Comparison of ENCODE assay signal across 1 cellular context in the genomic region with DNA sequence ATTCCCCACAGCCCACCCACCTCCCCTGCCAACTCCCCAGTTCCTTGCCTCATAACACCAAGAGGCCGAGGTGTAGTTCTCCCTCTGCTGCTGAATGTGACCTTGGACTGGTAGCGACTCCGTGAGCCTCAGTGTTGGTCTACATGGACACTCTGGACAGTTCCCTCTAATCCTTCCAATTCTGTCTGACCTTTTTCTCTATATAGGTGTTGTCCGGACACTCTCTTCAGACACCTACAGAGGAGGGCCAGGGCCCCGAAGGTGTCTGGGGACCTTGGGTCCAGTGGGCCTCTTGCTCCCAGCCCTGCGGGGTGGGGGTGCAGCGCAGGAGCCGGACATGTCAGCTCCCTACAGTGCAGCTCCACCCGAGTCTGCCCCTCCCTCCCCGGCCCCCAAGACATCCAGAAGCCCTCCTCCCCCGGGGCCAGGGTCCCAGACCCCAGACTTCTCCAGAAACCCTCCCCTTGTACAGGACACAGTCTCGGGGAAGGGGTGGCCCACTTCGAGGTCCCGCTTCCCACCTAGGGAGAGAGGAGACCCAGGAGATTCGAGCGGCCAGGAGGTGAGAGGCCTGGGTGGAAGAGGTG.
TF ChIP-seq lines count a peak whose summit lies in the region.

No MANE protein-coding gene starts in this region.

TF ChIP-seq in HepG2, 621 proteins besides CTCF, POLR2A, EP300 and RAD21 (continues in another document):
- TF ChIP-seq DMAP1 (CRISPR knock-in tag; IDR thresholded peaks at IDR 0.05) = peak; percentile 52; the same call in 1 of the 2 replicates
- TF ChIP-seq KDM3A (CRISPR knock-in tag; IDR thresholded peaks at IDR 0.05; ENCODE audit: low read depth) = no peak
- 0 out of 2 replicates have a peak, but pooled peaks have one; percentile 1 for TF ChIP-seq MTA1 (CRISPR knock-in tag; IDR thresholded peaks at IDR 0.05; ENCODE audit: borderline replicate concordance)
- TF ChIP-seq, protein P1, sequence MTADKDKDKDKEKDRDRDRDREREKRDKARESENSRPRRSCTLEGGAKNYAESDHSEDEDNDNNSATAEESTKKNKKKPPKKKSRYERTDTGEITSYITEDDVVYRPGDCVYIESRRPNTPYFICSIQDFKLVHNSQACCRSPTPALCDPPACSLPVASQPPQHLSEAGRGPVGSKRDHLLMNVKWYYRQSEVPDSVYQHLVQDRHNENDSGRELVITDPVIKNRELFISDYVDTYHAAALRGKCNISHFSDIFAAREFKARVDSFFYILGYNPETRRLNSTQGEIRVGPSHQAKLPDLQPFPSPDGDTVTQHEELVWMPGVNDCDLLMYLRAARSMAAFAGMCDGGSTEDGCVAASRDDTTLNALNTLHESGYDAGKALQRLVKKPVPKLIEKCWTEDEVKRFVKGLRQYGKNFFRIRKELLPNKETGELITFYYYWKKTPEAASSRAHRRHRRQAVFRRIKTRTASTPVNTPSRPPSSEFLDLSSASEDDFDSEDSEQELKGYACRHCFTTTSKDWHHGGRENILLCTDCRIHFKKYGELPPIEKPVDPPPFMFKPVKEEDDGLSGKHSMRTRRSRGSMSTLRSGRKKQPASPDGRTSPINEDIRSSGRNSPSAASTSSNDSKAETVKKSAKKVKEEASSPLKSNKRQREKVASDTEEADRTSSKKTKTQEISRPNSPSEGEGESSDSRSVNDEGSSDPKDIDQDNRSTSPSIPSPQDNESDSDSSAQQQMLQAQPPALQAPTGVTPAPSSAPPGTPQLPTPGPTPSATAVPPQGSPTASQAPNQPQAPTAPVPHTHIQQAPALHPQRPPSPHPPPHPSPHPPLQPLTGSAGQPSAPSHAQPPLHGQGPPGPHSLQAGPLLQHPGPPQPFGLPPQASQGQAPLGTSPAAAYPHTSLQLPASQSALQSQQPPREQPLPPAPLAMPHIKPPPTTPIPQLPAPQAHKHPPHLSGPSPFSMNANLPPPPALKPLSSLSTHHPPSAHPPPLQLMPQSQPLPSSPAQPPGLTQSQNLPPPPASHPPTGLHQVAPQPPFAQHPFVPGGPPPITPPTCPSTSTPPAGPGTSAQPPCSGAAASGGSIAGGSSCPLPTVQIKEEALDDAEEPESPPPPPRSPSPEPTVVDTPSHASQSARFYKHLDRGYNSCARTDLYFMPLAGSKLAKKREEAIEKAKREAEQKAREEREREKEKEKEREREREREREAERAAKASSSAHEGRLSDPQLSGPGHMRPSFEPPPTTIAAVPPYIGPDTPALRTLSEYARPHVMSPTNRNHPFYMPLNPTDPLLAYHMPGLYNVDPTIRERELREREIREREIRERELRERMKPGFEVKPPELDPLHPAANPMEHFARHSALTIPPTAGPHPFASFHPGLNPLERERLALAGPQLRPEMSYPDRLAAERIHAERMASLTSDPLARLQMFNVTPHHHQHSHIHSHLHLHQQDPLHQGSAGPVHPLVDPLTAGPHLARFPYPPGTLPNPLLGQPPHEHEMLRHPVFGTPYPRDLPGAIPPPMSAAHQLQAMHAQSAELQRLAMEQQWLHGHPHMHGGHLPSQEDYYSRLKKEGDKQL (CRISPR knock-in tag; IDR thresholded peaks at IDR 0.05; ENCODE audit: low read depth) = no peak
- TF ChIP-seq, protein P2, sequence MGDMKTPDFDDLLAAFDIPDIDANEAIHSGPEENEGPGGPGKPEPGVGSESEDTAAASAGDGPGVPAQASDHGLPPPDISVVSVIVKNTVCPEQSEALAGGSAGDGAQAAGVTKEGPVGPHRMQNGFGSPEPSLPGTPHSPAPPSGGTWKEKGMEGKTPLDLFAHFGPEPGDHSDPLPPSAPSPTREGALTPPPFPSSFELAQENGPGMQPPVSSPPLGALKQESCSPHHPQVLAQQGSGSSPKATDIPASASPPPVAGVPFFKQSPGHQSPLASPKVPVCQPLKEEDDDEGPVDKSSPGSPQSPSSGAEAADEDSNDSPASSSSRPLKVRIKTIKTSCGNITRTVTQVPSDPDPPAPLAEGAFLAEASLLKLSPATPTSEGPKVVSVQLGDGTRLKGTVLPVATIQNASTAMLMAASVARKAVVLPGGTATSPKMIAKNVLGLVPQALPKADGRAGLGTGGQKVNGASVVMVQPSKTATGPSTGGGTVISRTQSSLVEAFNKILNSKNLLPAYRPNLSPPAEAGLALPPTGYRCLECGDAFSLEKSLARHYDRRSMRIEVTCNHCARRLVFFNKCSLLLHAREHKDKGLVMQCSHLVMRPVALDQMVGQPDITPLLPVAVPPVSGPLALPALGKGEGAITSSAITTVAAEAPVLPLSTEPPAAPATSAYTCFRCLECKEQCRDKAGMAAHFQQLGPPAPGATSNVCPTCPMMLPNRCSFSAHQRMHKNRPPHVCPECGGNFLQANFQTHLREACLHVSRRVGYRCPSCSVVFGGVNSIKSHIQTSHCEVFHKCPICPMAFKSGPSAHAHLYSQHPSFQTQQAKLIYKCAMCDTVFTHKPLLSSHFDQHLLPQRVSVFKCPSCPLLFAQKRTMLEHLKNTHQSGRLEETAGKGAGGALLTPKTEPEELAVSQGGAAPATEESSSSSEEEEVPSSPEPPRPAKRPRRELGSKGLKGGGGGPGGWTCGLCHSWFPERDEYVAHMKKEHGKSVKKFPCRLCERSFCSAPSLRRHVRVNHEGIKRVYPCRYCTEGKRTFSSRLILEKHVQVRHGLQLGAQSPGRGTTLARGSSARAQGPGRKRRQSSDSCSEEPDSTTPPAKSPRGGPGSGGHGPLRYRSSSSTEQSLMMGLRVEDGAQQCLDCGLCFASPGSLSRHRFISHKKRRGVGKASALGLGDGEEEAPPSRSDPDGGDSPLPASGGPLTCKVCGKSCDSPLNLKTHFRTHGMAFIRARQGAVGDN (CRISPR knock-in tag; IDR thresholded peaks at IDR 0.05) = peak; percentile 65
- TF ChIP-seq RBM22 (optimal IDR thresholded peaks at IDR 0.05; ENCODE audit: low read length) = peak; percentile 51
- TF ChIP-seq ZNF792 (CRISPR knock-in tag; IDR thresholded peaks at IDR 0.05) = no peak
- TF ChIP-seq, protein P3, sequence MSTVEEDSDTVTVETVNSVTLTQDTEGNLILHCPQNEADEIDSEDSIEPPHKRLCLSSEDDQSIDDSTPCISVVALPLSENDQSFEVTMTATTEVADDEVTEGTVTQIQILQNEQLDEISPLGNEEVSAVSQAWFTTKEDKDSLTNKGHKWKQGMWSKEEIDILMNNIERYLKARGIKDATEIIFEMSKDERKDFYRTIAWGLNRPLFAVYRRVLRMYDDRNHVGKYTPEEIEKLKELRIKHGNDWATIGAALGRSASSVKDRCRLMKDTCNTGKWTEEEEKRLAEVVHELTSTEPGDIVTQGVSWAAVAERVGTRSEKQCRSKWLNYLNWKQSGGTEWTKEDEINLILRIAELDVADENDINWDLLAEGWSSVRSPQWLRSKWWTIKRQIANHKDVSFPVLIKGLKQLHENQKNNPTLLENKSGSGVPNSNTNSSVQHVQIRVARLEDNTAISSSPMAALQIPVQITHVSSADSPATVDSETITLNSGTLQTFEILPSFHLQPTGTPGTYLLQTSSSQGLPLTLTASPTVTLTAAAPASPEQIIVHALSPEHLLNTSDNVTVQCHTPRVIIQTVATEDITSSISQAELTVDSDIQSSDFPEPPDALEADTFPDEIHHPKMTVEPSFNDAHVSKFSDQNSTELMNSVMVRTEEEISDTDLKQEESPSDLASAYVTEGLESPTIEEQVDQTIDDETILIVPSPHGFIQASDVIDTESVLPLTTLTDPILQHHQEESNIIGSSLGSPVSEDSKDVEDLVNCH (CRISPR knock-in tag; IDR thresholded peaks at IDR 0.05) = no peak
- TF ChIP-seq ZNF749 (CRISPR knock-in tag; IDR thresholded peaks at IDR 0.05; ENCODE audit: borderline replicate concordance) = peak; percentile 6; the same call in 1 of the 2 replicates
- no peak for TF ChIP-seq NFKBIZ (CRISPR knock-in tag; IDR thresholded peaks at IDR 0.05)
- TF ChIP-seq, protein P4, sequence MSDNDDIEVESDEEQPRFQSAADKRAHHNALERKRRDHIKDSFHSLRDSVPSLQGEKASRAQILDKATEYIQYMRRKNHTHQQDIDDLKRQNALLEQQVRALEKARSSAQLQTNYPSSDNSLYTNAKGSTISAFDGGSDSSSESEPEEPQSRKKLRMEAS (IDR thresholded peaks at IDR 0.05) = peak; percentile 12; the same call in 1 of the 2 replicates
- TF ChIP-seq, protein P5, sequence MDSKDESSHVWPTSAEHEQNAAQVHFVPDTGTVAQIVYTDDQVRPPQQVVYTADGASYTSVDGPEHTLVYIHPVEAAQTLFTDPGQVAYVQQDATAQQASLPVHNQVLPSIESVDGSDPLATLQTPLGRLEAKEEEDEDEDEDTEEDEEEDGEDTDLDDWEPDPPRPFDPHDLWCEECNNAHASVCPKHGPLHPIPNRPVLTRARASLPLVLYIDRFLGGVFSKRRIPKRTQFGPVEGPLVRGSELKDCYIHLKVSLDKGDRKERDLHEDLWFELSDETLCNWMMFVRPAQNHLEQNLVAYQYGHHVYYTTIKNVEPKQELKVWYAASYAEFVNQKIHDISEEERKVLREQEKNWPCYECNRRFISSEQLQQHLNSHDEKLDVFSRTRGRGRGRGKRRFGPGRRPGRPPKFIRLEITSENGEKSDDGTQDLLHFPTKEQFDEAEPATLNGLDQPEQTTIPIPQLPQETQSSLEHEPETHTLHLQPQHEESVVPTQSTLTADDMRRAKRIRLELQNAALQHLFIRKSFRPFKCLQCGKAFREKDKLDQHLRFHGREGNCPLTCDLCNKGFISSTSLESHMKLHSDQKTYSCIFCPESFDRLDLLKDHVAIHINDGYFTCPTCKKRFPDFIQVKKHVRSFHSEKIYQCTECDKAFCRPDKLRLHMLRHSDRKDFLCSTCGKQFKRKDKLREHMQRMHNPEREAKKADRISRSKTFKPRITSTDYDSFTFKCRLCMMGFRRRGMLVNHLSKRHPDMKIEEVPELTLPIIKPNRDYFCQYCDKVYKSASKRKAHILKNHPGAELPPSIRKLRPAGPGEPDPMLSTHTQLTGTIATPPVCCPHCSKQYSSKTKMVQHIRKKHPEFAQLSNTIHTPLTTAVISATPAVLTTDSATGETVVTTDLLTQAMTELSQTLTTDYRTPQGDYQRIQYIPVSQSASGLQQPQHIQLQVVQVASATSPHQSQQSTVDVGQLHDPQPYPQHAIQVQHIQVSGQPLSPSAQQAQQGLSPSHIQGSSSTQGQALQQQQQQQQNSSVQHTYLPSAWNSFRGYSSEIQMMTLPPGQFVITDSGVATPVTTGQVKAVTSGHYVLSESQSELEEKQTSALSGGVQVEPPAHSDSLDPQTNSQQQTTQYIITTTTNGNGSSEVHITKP (CRISPR knock-in tag; IDR thresholded peaks at IDR 0.05; ENCODE audit: low read depth) = no peak
- 0 out of 2 replicates have a peak, but pooled peaks have one; percentile 15 for TF ChIP-seq MYC (CRISPR knock-in tag; IDR thresholded peaks at IDR 0.05; ENCODE audit: borderline replicate concordance)
- 0 out of 2 replicates have a peak, but pooled peaks have one; percentile 23 for TF ChIP-seq TBX2 (CRISPR knock-in tag; IDR thresholded peaks at IDR 0.05; ENCODE audit: borderline replicate concordance)
- no peak for TF ChIP-seq SMAD9 (CRISPR knock-in tag; IDR thresholded peaks at IDR 0.05)
- peak; percentile 15; the same call in 1 of the 2 replicates for TF ChIP-seq MIER2 (CRISPR knock-in tag; IDR thresholded peaks at IDR 0.05)
- peak; percentile 55 for TF ChIP-seq ZFX (CRISPR knock-in tag; IDR thresholded peaks at IDR 0.05; ENCODE audit: low read depth)
- TF ChIP-seq, protein P6, sequence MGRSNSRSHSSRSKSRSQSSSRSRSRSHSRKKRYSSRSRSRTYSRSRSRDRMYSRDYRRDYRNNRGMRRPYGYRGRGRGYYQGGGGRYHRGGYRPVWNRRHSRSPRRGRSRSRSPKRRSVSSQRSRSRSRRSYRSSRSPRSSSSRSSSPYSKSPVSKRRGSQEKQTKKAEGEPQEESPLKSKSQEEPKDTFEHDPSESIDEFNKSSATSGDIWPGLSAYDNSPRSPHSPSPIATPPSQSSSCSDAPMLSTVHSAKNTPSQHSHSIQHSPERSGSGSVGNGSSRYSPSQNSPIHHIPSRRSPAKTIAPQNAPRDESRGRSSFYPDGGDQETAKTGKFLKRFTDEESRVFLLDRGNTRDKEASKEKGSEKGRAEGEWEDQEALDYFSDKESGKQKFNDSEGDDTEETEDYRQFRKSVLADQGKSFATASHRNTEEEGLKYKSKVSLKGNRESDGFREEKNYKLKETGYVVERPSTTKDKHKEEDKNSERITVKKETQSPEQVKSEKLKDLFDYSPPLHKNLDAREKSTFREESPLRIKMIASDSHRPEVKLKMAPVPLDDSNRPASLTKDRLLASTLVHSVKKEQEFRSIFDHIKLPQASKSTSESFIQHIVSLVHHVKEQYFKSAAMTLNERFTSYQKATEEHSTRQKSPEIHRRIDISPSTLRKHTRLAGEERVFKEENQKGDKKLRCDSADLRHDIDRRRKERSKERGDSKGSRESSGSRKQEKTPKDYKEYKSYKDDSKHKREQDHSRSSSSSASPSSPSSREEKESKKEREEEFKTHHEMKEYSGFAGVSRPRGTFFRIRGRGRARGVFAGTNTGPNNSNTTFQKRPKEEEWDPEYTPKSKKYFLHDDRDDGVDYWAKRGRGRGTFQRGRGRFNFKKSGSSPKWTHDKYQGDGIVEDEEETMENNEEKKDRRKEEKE (IDR thresholded peaks at IDR 0.05) = no peak
- TF ChIP-seq SRY (CRISPR knock-in tag; IDR thresholded peaks at IDR 0.05) = 0 out of 2 replicates have a peak, but pooled peaks have one; percentile 30
- TF ChIP-seq THAP11 (CRISPR knock-in tag; IDR thresholded peaks at IDR 0.05) = 0 out of 2 replicates have a peak, but pooled peaks have one; percentile 3
- 0 out of 2 replicates have a peak, but pooled peaks have one; percentile 23 for TF ChIP-seq ZNF572 (CRISPR knock-in tag; IDR thresholded peaks at IDR 0.05)
- TF ChIP-seq, protein P7, sequence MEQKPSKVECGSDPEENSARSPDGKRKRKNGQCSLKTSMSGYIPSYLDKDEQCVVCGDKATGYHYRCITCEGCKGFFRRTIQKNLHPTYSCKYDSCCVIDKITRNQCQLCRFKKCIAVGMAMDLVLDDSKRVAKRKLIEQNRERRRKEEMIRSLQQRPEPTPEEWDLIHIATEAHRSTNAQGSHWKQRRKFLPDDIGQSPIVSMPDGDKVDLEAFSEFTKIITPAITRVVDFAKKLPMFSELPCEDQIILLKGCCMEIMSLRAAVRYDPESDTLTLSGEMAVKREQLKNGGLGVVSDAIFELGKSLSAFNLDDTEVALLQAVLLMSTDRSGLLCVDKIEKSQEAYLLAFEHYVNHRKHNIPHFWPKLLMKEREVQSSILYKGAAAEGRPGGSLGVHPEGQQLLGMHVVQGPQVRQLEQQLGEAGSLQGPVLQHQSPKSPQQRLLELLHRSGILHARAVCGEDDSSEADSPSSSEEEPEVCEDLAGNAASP (CRISPR knock-in tag; IDR thresholded peaks at IDR 0.05; ENCODE audit: borderline replicate concordance) = 0 out of 2 replicates have a peak, but pooled peaks have one; percentile 12
- 0 out of 2 replicates have a peak, but pooled peaks have one; percentile 34 for TF ChIP-seq GATAD2A (CRISPR knock-in tag; IDR thresholded peaks at IDR 0.05)
- TF ChIP-seq, protein P8, sequence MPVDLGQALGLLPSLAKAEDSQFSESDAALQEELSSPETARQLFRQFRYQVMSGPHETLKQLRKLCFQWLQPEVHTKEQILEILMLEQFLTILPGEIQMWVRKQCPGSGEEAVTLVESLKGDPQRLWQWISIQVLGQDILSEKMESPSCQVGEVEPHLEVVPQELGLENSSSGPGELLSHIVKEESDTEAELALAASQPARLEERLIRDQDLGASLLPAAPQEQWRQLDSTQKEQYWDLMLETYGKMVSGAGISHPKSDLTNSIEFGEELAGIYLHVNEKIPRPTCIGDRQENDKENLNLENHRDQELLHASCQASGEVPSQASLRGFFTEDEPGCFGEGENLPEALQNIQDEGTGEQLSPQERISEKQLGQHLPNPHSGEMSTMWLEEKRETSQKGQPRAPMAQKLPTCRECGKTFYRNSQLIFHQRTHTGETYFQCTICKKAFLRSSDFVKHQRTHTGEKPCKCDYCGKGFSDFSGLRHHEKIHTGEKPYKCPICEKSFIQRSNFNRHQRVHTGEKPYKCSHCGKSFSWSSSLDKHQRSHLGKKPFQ (CRISPR knock-in tag; IDR thresholded peaks at IDR 0.05; ENCODE audit: insufficient replicate concordance) = peak; percentile 43
- TF ChIP-seq ESRRA (CRISPR knock-in tag; IDR thresholded peaks at IDR 0.05; ENCODE audit: low read depth) = peak; percentile 6; the same call in 1 of the 2 replicates
- TF ChIP-seq SAP130 (CRISPR knock-in tag; IDR thresholded peaks at IDR 0.05; ENCODE audit: low read depth) = 0 out of 2 replicates have a peak, but pooled peaks have one; percentile 23
- peak; percentile 35; the same call in 1 of the 2 replicates for TF ChIP-seq RXRA (CRISPR knock-in tag; IDR thresholded peaks at IDR 0.05)
- peak; percentile 68 for TF ChIP-seq ZSCAN29 (CRISPR knock-in tag; conservative IDR thresholded peaks at IDR 0.05)
- TF ChIP-seq SIN3A (IDR thresholded peaks at IDR 0.05; ENCODE audit: borderline replicate concordance, low read depth, low read length) = peak; percentile 28; the same call in 1 of the 2 replicates
